Comparison of ENCODE assay signal across 26 cellular contexts in genomic region chr4:67468801-67469200, GRCh38.
"Had no signal": no experiment of that assay in that cellular context is flagged by ENCODE, and none has a peak within 500 bp of the region (broad histone marks: within the 10 kb centered on the region; RNA-seq: fewer than 3 reads in every experiment).

No MANE protein-coding gene starts in this region.

- H3K9me3 ChIP-seq: colonic mucosa, gastroesophageal sphincter, heart left ventricle, mucosa of descending colon, thyroid gland had no signal

- H3K4me1 ChIP-seq: colonic mucosa, foreskin keratinocyte, parathyroid adenoma, thyroid gland had no signal

- H3K9ac ChIP-seq: parathyroid adenoma had no signal

- ATAC-seq: esophagus mucosa; foreskin keratinocyte; gastroesophageal sphincter; heart left ventricle; left lobe of liver; mucosa of descending colon; natural killer cell treated with Interleukin-12 subunit alpha and Interleukin-12 subunit beta and Interleukin-15 and Interleukin-18, amount 100 ng/mL, for 72 hours; sciatic nerve; stimulated activated naive CD8-positive, alpha-beta T cell treated with anti-CD3 and anti-CD28 coated beads, Interleukin-15, amount 100 ng/mL, for 72 hours had no signal

- H2AFZ ChIP-seq: hepatocyte, parathyroid adenoma had no signal

- H3K4me3 ChIP-seq: colonic mucosa, gastroesophageal sphincter, heart left ventricle, hepatocyte, mucosa of descending colon, smooth muscle cell, thyroid gland had no signal

- H3K27me3 ChIP-seq: colonic mucosa, foreskin keratinocyte, gastroesophageal sphincter, heart left ventricle, hepatocyte, thyroid gland had no signal

- H3K4me2 ChIP-seq: hepatocyte, smooth muscle cell had no signal

- H3K36me3 ChIP-seq: colonic mucosa had no signal

- DNase-seq: colonic mucosa; effector CD8-positive, alpha-beta T cell; endodermal cell; foreskin keratinocyte; heart left ventricle; kidney; mesenchymal stem cell; mucosa of descending colon; naive B cell; stimulated activated CD4-positive, alpha-beta T cell treated with anti-CD3 and anti-CD28 coated beads, Interleukin-12 subunit alpha, Interleukin-12 subunit beta, amount 100 ng/mL, for 4 hours; stimulated activated CD4-positive, alpha-beta T cell treated with anti-CD3 and anti-CD28 coated beads, Interleukin-1b, Interleukin-23, amount 100 ng/mL, for 48 hours; stimulated activated CD4-positive, alpha-beta T cell treated with anti-CD3 and anti-CD28 coated beads, Interleukin-4, amount 100 ng/mL, for 1 hour; stimulated activated CD8-positive, alpha-beta memory T cell treated with anti-CD3 and anti-CD28 coated beads, Interleukin-4, amount 100 ng/mL, for 48 hours; stimulated activated naive CD4-positive, alpha-beta T cell; stimulated activated naive CD8-positive, alpha-beta T cell treated with anti-CD3 and anti-CD28 coated beads, Interleukin-15, amount 100 ng/mL, for 72 hours; thyroid gland; trophoblast cell had no signal

- H3K79me2 ChIP-seq: hepatocyte, parathyroid adenoma had no signal

- H3K27ac ChIP-seq: colonic mucosa, epithelial cell of prostate, foreskin keratinocyte, gastroesophageal sphincter, heart left ventricle, hepatocyte, parathyroid adenoma, thyroid gland had no signal

- FAIRE-seq: kidney had no signal
